In the genomic region with DNA sequence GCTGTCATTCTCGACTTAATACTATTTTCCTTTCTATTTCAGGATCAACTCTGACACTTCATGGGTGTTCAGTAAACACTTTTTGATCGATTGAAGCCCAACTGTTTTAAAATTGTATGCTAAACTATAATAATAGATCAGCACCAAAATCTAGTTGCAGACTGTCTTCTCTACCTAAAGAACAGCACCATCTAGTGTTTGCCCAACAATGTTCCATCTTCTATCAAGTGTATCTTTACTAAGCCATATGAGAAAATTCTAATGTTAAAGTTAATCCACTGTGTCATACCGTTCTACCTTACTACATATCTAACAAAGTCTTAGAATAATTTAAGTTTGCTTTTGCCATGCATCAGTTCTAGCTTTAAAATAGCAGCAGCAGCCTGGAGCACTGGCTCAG, we compare ENCODE assay signal across 1 cellular context.
TF ChIP-seq lines count a peak whose summit lies in the region.

No MANE protein-coding gene starts in this region.

TF ChIP-seq in GM23338, 12 proteins besides CTCF, POLR2A, EP300 and RAD21 (continued from another document):
- TF ChIP-seq, protein P1, sequence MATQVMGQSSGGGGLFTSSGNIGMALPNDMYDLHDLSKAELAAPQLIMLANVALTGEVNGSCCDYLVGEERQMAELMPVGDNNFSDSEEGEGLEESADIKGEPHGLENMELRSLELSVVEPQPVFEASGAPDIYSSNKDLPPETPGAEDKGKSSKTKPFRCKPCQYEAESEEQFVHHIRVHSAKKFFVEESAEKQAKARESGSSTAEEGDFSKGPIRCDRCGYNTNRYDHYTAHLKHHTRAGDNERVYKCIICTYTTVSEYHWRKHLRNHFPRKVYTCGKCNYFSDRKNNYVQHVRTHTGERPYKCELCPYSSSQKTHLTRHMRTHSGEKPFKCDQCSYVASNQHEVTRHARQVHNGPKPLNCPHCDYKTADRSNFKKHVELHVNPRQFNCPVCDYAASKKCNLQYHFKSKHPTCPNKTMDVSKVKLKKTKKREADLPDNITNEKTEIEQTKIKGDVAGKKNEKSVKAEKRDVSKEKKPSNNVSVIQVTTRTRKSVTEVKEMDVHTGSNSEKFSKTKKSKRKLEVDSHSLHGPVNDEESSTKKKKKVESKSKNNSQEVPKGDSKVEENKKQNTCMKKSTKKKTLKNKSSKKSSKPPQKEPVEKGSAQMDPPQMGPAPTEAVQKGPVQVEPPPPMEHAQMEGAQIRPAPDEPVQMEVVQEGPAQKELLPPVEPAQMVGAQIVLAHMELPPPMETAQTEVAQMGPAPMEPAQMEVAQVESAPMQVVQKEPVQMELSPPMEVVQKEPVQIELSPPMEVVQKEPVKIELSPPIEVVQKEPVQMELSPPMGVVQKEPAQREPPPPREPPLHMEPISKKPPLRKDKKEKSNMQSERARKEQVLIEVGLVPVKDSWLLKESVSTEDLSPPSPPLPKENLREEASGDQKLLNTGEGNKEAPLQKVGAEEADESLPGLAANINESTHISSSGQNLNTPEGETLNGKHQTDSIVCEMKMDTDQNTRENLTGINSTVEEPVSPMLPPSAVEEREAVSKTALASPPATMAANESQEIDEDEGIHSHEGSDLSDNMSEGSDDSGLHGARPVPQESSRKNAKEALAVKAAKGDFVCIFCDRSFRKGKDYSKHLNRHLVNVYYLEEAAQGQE (IDR thresholded peaks at IDR 0.05; ENCODE audit: unreplicated experiment): no peak
- no peak for TF ChIP-seq ZNF331 (CRISPR knock-in tag; IDR thresholded peaks at IDR 0.05; ENCODE audit: low read depth)
- TF ChIP-seq, protein P2, sequence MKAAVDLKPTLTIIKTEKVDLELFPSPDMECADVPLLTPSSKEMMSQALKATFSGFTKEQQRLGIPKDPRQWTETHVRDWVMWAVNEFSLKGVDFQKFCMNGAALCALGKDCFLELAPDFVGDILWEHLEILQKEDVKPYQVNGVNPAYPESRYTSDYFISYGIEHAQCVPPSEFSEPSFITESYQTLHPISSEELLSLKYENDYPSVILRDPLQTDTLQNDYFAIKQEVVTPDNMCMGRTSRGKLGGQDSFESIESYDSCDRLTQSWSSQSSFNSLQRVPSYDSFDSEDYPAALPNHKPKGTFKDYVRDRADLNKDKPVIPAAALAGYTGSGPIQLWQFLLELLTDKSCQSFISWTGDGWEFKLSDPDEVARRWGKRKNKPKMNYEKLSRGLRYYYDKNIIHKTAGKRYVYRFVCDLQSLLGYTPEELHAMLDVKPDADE (IDR thresholded peaks at IDR 0.05): no peak
